ENCODE assay signal across 18 cellular contexts in genomic region chr1:30539856-30540243, GRCh38.
DNase-seq lines count a peak whose midpoint lies in the region; ATAC-seq and TF ChIP-seq lines count a peak whose summit lies in the region.
"Had no signal": no experiment of that assay in that cellular context is flagged by ENCODE, and none has a peak within 500 bp of the region (broad histone marks: within the 10 kb centered on the region; RNA-seq: fewer than 3 reads in every experiment).

No MANE protein-coding gene starts in this region.

- no peak for ATAC-seq in stimulated activated naive CD8-positive, alpha-beta T cell treated with anti-CD3 and anti-CD28 coated beads, Interleukin-15, Interleukin-2, amounts not matched to agents 100 U/mL and 50 U/mL, for 24 hours
- no peak for ATAC-seq in HG03039 (IDR thresholded peaks at IDR 0.05; ENCODE audit: unreplicated experiment)
- ATAC-seq: A549; CD8-positive, alpha-beta T cell had no signal

- no peaks in the 10 kb centered on the region for H3K4me1 Mint-ChIP-seq in osteocyte (ENCODE audit: unreplicated experiment)
- H3K4me1 Mint-ChIP-seq: B cell had no signal

- H3K4me3 Mint-ChIP-seq in osteocyte (ENCODE audit: unreplicated experiment) = no peak overlapping the region
- H3K4me3 Mint-ChIP-seq: B cell; CD4-positive, alpha-beta T cell; CD8-positive, alpha-beta T cell had no signal

- no peaks in the 10 kb centered on the region for H3K9me3 Mint-ChIP-seq in osteocyte (ENCODE audit: unreplicated experiment)
- H3K9me3 Mint-ChIP-seq: CD4-positive, alpha-beta T cell; CD8-positive, alpha-beta T cell had no signal

- H3K36me3 Mint-ChIP-seq in osteocyte (ENCODE audit: unreplicated experiment) = no peaks in the 10 kb centered on the region
- H3K36me3 Mint-ChIP-seq: CD8-positive, alpha-beta T cell had no signal

- no peak overlapping the region for H3K27ac Mint-ChIP-seq in osteocyte (ENCODE audit: unreplicated experiment)
- H3K27ac Mint-ChIP-seq: B cell; CD4-positive, alpha-beta T cell; CD8-positive, alpha-beta T cell had no signal

- intact Hi-C loops in cardiac septum (cut with DNase I) = no loop called here

- no peaks in the 10 kb centered on the region for H3K27me3 Mint-ChIP-seq in osteocyte (ENCODE audit: unreplicated experiment)

- H3K9me3 ChIP-seq in right atrium auricular region = no peaks in the 10 kb centered on the region
- H3K9me3 ChIP-seq: A549, Caco-2 had no signal

- H3K4me3 ChIP-seq in right atrium auricular region = no peak overlapping the region
- H3K4me3 ChIP-seq: A549; BLaER1 treated with 17β-estradiol and CSF1 and Interleukin-3, amounts not matched to agents 10 nM and 100 nM had no signal

- H3K4me1 ChIP-seq in right atrium auricular region = no peaks in the 10 kb centered on the region
- H3K4me1 ChIP-seq: A549, Caco-2 had no signal

- TF ChIP-seq CTCF in right atrium auricular region (IDR thresholded peaks at IDR 0.05) (no peak), osteocyte (IDR thresholded peaks at IDR 0.05) (no peak)

- CTCF ChIA-PET in HEK293T (lab: Yijun Ruan, JAX) = no interaction called here

- no peaks in the 10 kb centered on the region for H3K36me3 ChIP-seq in right atrium auricular region
- H3K36me3 ChIP-seq: BLaER1 treated with 17β-estradiol and CSF1 and Interleukin-3, amounts not matched to agents 10 nM and 100 nM had no signal

- H3K27me3 ChIP-seq in right atrium auricular region = no peaks in the 10 kb centered on the region
- H3K27me3 ChIP-seq: BLaER1 treated with 17β-estradiol and CSF1 and Interleukin-3, amounts not matched to agents 10 nM and 100 nM had no signal

- DNase-seq in right atrium auricular region (ENCODE audit: low spot score) (peak; percentile 49), cardiac septum (ENCODE audit: low spot score) (no peak), HEK293T (ENCODE audit: extremely low spot score) (peak; percentile 4), osteocyte (ENCODE audit: extremely low spot score, unreplicated experiment) (peak; percentile 75)
- no peak for DNase-seq in stimulated activated naive CD8-positive, alpha-beta T cell treated with anti-CD3 and anti-CD28 coated beads, Interleukin-15, Interleukin-2, amounts not matched to agents 100 U/mL and 50 U/mL, for 24 hours
- DNase-seq: AML-193; Caco-2; Calu3; CD4-positive, alpha-beta T cell; CD8-positive, alpha-beta T cell; DMS79 treated with DMSO at 0.1 percent for 48 hours; GF-D8 had no signal

- H3K27ac ChIP-seq in right atrium auricular region = no peak overlapping the region
- H3K27ac ChIP-seq: 22Rv1; A549; BLaER1 treated with 17β-estradiol and CSF1 and Interleukin-3, amounts not matched to agents 10 nM and 100 nM; C4-2B had no signal

- POLR2A ChIA-PET in HEK293T (lab: Yijun Ruan, JAX) = no interaction called here

TF ChIP-seq in HEK293T, 16 proteins besides CTCF, POLR2A, EP300 and RAD21:
- TF ChIP-seq SP1 (IDR thresholded peaks at IDR 0.05) (no peak), FOXK2 (IDR thresholded peaks at IDR 0.05) (no peak), PKNOX1 (IDR thresholded peaks at IDR 0.05) (no peak), SUZ12 (IDR thresholded peaks at IDR 0.05) (no peak), ARNT (IDR thresholded peaks at IDR 0.05) (no peak), HDGF (IDR thresholded peaks at IDR 0.05; ENCODE audit: borderline replicate concordance) (no peak), NFRKB (IDR thresholded peaks at IDR 0.05) (no peak)

Comparison
In these comparisons a context has a peak if more than half of its experiments do, and no peak if none do; other contexts are left out.
1. DNase-seq: peak in right atrium auricular region (single experiment), HEK293T (single experiment) and osteocyte (single experiment); none in cardiac septum (single experiment) and stimulated activated naive CD8-positive, alpha-beta T cell treated with anti-CD3 and anti-CD28 coated beads, Interleukin-15, Interleukin-2, amounts not matched to agents 100 U/mL and 50 U/mL, for 24 hours (single experiment).